ENCODE assay signal across 1 cellular context in genomic region chr1:54384471-54384870, GRCh38.
TF ChIP-seq lines count a peak whose summit lies in the region.

No MANE protein-coding gene starts in this region.

TF ChIP-seq in K562, 482 proteins besides CTCF, POLR2A, EP300 and RAD21:
- TF ChIP-seq NCOR1 (IDR thresholded peaks at IDR 0.05) (no peak), RBM25 (IDR thresholded peaks at IDR 0.05; ENCODE audit: low read depth, low read length, severe bottlenecking) (peak; percentile 81)
TF ChIP-seq in K562: peak in this region for 1.
